Comparison of ENCODE assay signal across 1 cellular context in the genomic region with DNA sequence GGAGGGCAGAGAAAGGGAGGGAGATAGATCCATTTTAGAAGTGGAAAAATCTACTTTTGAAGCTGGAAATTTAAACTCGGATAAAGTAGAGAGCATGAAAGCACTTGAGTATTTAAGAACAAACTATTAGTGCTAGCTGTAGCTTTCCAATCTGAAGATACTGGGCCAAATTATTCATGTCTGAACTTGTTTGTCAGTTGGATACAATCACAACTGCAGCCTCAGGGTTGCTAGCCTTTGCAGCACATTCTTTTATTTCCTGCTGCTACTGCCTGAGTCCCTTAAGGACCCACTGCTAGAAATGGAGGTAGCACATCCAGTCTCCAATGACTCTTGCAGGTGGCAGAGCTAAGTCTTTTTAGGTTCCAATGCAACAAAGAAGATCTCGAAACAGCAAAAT.
TF ChIP-seq lines count a peak whose summit lies in the region.

No MANE protein-coding gene starts in this region.

TF ChIP-seq in endothelial cell of umbilical vein, 7 proteins besides CTCF, POLR2A, EP300 and RAD21:
- no peak for TF ChIP-seq EZH2 (IDR thresholded peaks at IDR 0.05; ENCODE audit: borderline replicate concordance, low read depth, low read length, severe bottlenecking)
- TF ChIP-seq, protein P1, sequence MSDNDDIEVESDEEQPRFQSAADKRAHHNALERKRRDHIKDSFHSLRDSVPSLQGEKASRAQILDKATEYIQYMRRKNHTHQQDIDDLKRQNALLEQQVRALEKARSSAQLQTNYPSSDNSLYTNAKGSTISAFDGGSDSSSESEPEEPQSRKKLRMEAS (IDR thresholded peaks at IDR 0.05; ENCODE audit: insufficient read depth, insufficient read length): no peak
- no peak for TF ChIP-seq FOS (IDR thresholded peaks at IDR 0.05; ENCODE audit: borderline replicate concordance, insufficient read depth, low read length)
- TF ChIP-seq MYC (IDR thresholded peaks at IDR 0.05; ENCODE audit: low read depth, low read length): no peak
TF ChIP-seq in endothelial cell of umbilical vein: peak in this region for 0.
